18 cellular contexts compared by ENCODE assay signal in the genomic region with DNA sequence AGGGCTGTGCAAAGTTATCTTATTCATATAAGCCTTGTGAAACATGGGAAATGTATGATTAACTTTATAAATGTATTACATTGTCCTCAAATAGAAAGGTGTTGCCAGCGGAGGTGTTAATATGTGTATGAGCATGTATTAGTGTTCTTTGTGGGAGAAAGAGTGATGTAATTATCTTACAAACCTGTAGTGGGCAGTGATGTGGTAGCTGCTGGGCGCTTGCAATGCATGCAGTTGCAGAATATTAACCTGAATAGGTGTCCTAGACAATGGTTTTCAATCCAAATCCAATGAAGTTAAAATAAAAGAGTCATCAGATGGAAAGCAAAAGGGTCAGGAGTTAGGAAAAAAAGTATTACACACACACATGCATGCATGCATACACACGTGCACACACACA.
DNase-seq lines count a peak whose midpoint lies in the region; ATAC-seq, FAIRE-seq and TF ChIP-seq lines count a peak whose summit lies in the region.
"Had no signal": no experiment of that assay in that cellular context is flagged by ENCODE, and none has a peak within 500 bp of the region (broad histone marks: within the 10 kb centered on the region; RNA-seq: fewer than 3 reads in every experiment).

No MANE protein-coding gene starts in this region.

- no peak overlapping the region for H2BK12ac ChIP-seq in H1 (ENCODE audit: low read depth, low read length)

- TF ChIP-seq EP300 in HepG2 (IDR thresholded peaks at IDR 0.05; ENCODE audit: low read depth in 2 of 2, low read length in 2 of 2) (no peak), HepG2 (CRISPR knock-in tag; IDR thresholded peaks at IDR 0.05; ENCODE audit: borderline replicate concordance) (no peak), H1 (IDR thresholded peaks at IDR 0.05; ENCODE audit: borderline replicate concordance in 1 of 2, low read depth in 2 of 2, low read length in 2 of 2) (no peak)

- no peak overlapping the region for H2BK5ac ChIP-seq in H1 (ENCODE audit: low read depth, low read length)

- no TSS peak for BruUV-seq in HepG2 (replicated peaks; lab: Mats Ljungman, UMichigan)

- H3K56ac ChIP-seq in H1 (replicated peaks; ENCODE audit: insufficient read length, low read depth, low read length): no peak overlapping the region

- H2AFZ ChIP-seq in HepG2 (ENCODE audit: low read length) (no peak overlapping the region), OCI-LY1 (ENCODE audit: low read length) (no peak overlapping the region), H1 (ENCODE audit: low read length) (no peak overlapping the region)

- no peak overlapping the region for H2AK5ac ChIP-seq in H1 (ENCODE audit: low read depth, low read length)

- intact Hi-C loops in HepG2 (cut with micrococcal nuclease; ENCODE audit: unreplicated experiment) (no loop called here), right lobe of liver (cut with DNase I) (no loop called here)

- FAIRE-seq in HepG2 (lab: Jason Lieb, UNC) (no peak), H1 (lab: Jason Lieb, UNC) (no peak)
- FAIRE-seq: colon, islet of Langerhans had no signal

- no peak overlapping the region for H3K4ac ChIP-seq in H1 (replicated peaks; ENCODE audit: insufficient read length, low read depth, low read length)

- DNase-seq in HepG2 (ENCODE audit: low spot score) (no peak), right lobe of liver (no peak), H1 (ENCODE audit: low read depth in 1 of 2, low spot score in 2 of 2) (no peak)
- DNase-seq in stimulated activated CD4-positive, alpha-beta T cell treated with anti-CD3 and anti-CD28 coated beads, Interleukin-15, amount 100 ng/mL, for 24 hours: no peak
- DNase-seq in stimulated activated CD4-positive, alpha-beta T cell treated with anti-CD3 and anti-CD28 coated beads, Interleukin-1b, Interleukin-23, amount 100 ng/mL, for 48 hours: no peak
- DNase-seq: activated CD8-positive, alpha-beta T cell treated with anti-CD3 and anti-CD28 coated beads, Interleukin-2, amount 10 ng/mL, durations not matched to agents 7 days and 5 days; activated naive CD4-positive, alpha-beta T cell treated with anti-CD3 and anti-CD28 coated beads for 36 hours; naive thymus-derived CD4-positive, alpha-beta T cell; NCI-H774; small intestine; T-helper 17 cell; upper lobe of left lung had no signal

- H3K4me3 ChIP-seq in HepG2 (replicated peaks in 1 of 3; ENCODE audit: insufficient read depth in 1 of 3, low read depth in 2 of 3, low read length in 3 of 3): no peak overlapping the region
- H3K4me3 ChIP-seq in right lobe of liver: no peak overlapping the region
- H3K4me3 ChIP-seq in OCI-LY1 (ENCODE audit: low read depth, low read length, poor library complexity, severe bottlenecking): no peak overlapping the region
- H3K4me3 ChIP-seq in H1 (ENCODE audit: extremely low read depth in 1 of 4, insufficient read depth in 2 of 4, low read depth in 3 of 4, low read length in 4 of 4): no peak overlapping the region
- H3K4me3 ChIP-seq: BLaER1, upper lobe of left lung had no signal

- no peaks in the 10 kb centered on the region for H3K79me1 ChIP-seq in H1 (ENCODE audit: low read depth, low read length)

- TF ChIP-seq POLR2A in HepG2 (IDR thresholded peaks at IDR 0.05; ENCODE audit: insufficient read depth in 1 of 2, low read depth in 2 of 2, low read length in 2 of 2) (no peak), right lobe of liver (IDR thresholded peaks at IDR 0.05) (no peak), H1 (IDR thresholded peaks at IDR 0.05; ENCODE audit: control extremely low read depth in 1 of 2, low read depth in 2 of 2, low read length in 2 of 2) (no peak)

- no peaks in the 10 kb centered on the region for H3K4me1 ChIP-seq in HepG2 (ENCODE audit: insufficient read depth, low read length)
- no peaks in the 10 kb centered on the region for H3K4me1 ChIP-seq in right lobe of liver
- no peaks in the 10 kb centered on the region for H3K4me1 ChIP-seq in OCI-LY1 (ENCODE audit: insufficient read depth, low read length, severe bottlenecking)
- no peaks in the 10 kb centered on the region for H3K4me1 ChIP-seq in H1 (replicated peaks in 1 of 4; ENCODE audit: control insufficient read depth in 3 of 4, insufficient read depth in 4 of 4, low read length in 3 of 4)
- H3K4me1 ChIP-seq: BLaER1, upper lobe of left lung had no signal

- H3K18ac ChIP-seq in H1 (ENCODE audit: extremely low read depth, low read length): no peak overlapping the region

- no peak overlapping the region for H3K4me2 ChIP-seq in HepG2 (ENCODE audit: low read depth, low read length)
- H3K4me2 ChIP-seq in OCI-LY1 (ENCODE audit: low read length): no peak overlapping the region
- H3K4me2 ChIP-seq in H1 (ENCODE audit: insufficient read depth in 1 of 2, low read depth in 2 of 2, low read length in 2 of 2): no peak overlapping the region
- H3K4me2 ChIP-seq: BLaER1 had no signal

- H3K27ac ChIP-seq in HepG2 (ENCODE audit: extremely low read length, insufficient read depth, low read length): no peak overlapping the region
- no peak overlapping the region for H3K27ac ChIP-seq in right lobe of liver
- H3K27ac ChIP-seq in OCI-LY1 (ENCODE audit: low read depth, low read length, poor library complexity, severe bottlenecking): no peak overlapping the region
- no peak overlapping the region for H3K27ac ChIP-seq in H1 (ENCODE audit: low read depth, low read length)
- H3K27ac ChIP-seq: BLaER1, upper lobe of left lung had no signal

- in situ Hi-C loops in HepG2 (cut with HindIII; ENCODE audit: extremely low pct_ligation_motif_present, low pct_unique_long_range_greater_than_20kb): no loop called here

- no peak overlapping the region for H4K8ac ChIP-seq in H1 (ENCODE audit: extremely low read depth, insufficient read depth, low read length)

- H3K9ac ChIP-seq in HepG2 (ENCODE audit: insufficient read depth, low read depth, low read length): no peak overlapping the region
- H3K9ac ChIP-seq in OCI-LY1 (ENCODE audit: low read length): no peak overlapping the region
- no peak overlapping the region for H3K9ac ChIP-seq in H1 (replicated peaks in 1 of 4; ENCODE audit: extremely low read depth in 1 of 4, low read depth in 3 of 4, low read length in 3 of 4)
- H3K9ac ChIP-seq: BLaER1 had no signal

- H3K23me2 ChIP-seq in H1 (ENCODE audit: low read depth, low read length): no peaks in the 10 kb centered on the region

- no peak overlapping the region for H4K5ac ChIP-seq in H1 (ENCODE audit: insufficient read length, low read depth, low read length)

- H2BK20ac ChIP-seq in H1 (ENCODE audit: low read length): no peak overlapping the region

- no peaks in the 10 kb centered on the region for H3K27me3 ChIP-seq in HepG2 (ENCODE audit: control insufficient read depth in 1 of 2, insufficient read depth in 2 of 2, low read length in 2 of 2)
- H3K27me3 ChIP-seq in right lobe of liver: no peaks in the 10 kb centered on the region
- H3K27me3 ChIP-seq in OCI-LY1 (ENCODE audit: insufficient read depth, low read length): no peaks in the 10 kb centered on the region
- no peaks in the 10 kb centered on the region for H3K27me3 ChIP-seq in H1 (replicated peaks in 1 of 4; ENCODE audit: control insufficient read depth in 3 of 4, extremely low read depth in 1 of 4, insufficient read depth in 3 of 4, low read length in 3 of 4)
- H3K27me3 ChIP-seq: BLaER1, upper lobe of left lung had no signal

- no peak overlapping the region for H4K91ac ChIP-seq in H1 (replicated peaks; ENCODE audit: insufficient read length, low read length)

- ATAC-seq in HepG2 (peak; percentile 51; the same call in 1 of the 3 replicates), right lobe of liver (no peak), GM21529 (IDR thresholded peaks at IDR 0.05; ENCODE audit: unreplicated experiment) (no peak), GM18868 (IDR thresholded peaks at IDR 0.05; ENCODE audit: unreplicated experiment) (no peak)
- ATAC-seq: activated CD8-positive, alpha-beta T cell treated with anti-CD3 and anti-CD28 coated beads, Interleukin-2, amount 10 ng/mL, durations not matched to agents 7 days and 5 days; naive thymus-derived CD4-positive, alpha-beta T cell; T-helper 17 cell had no signal

- H3K36me3 ChIP-seq in HepG2 (replicated peaks in 1 of 2; ENCODE audit: control insufficient read depth in 1 of 2, insufficient read depth in 2 of 2, low read length in 2 of 2) (no peaks in the 10 kb centered on the region), right lobe of liver (no peaks in the 10 kb centered on the region), OCI-LY1 (ENCODE audit: insufficient read depth, low read length) (no peaks in the 10 kb centered on the region), H1 (ENCODE audit: control insufficient read depth in 2 of 4, insufficient read depth in 4 of 4, low read length in 3 of 4) (peaks cover 0 to 6% (median 0%) of the 10 kb centered on the region in 4 experiments; a peak in 1 of 8 replicates)
- H3K36me3 ChIP-seq: BLaER1, upper lobe of left lung had no signal

- TF ChIP-seq RAD21 in HepG2 (CRISPR knock-in tag; IDR thresholded peaks at IDR 0.05) (no peak), H1 (IDR thresholded peaks at IDR 0.05 in 1 of 2, conservative IDR thresholded peaks at IDR 0.05 in 1 of 2; ENCODE audit: low read depth in 2 of 2, low read length in 2 of 2) (peak; percentile 55 to 62)

- WGBS in HepG2 (ENCODE audit: low lambda C conversion rate): 14% methylated on average over 3 of the region's 3 CpGs
- WGBS in right lobe of liver (ENCODE audit: insufficient coverage, low coverage, low lambda C conversion rate, missing lambda C conversion rate): 44% methylated on average over 3 of the region's 3 CpGs
- WGBS in H1 (ENCODE audit: extremely low coverage in 1 of 2, insufficient coverage in 1 of 2, insufficient read length in 1 of 2, insufficient replicate concordance in 2 of 2, low coverage in 1 of 2, low lambda C conversion rate in 2 of 2, missing lambda C conversion rate in 1 of 2), 2 experiments: 86% methylated on average over 3 of the region's 3 CpGs; no CpG with 5 or more reads in 1 of the 2 experiments

- POLR2A ChIA-PET in HepG2 (lab: Yijun Ruan, JAX): no interaction called here
- POLR2A ChIA-PET in H1 (lab: Charles Lee; ENCODE audit: partially characterized antibody): no interaction called here

- no peak overlapping the region for H3K23ac ChIP-seq in H1 (ENCODE audit: insufficient read length)

- H3K9me2 ChIP-seq in OCI-LY1 (ENCODE audit: low read depth, low read length): no peaks in the 10 kb centered on the region

- H2BK15ac ChIP-seq in H1 (ENCODE audit: low read length): no peak overlapping the region

- H3F3A ChIP-seq in OCI-LY1 (ENCODE audit: insufficient read depth, low read length): no peaks in the 10 kb centered on the region

- H4K20me1 ChIP-seq in HepG2 (ENCODE audit: insufficient read depth, low read length) (no peaks in the 10 kb centered on the region), OCI-LY1 (ENCODE audit: insufficient read depth, low read length) (no peaks in the 10 kb centered on the region), H1 (replicated peaks in 1 of 2; ENCODE audit: control insufficient read depth in 1 of 2, insufficient read depth in 2 of 2, low read length in 2 of 2) (no peaks in the 10 kb centered on the region)
- H4K20me1 ChIP-seq: BLaER1 had no signal

- CTCF ChIA-PET in HepG2 (lab: Yijun Ruan, JAX; ENCODE audit: low intra/inter-chr PET ratio, low total read pairs) (no interaction called here), H1 (lab: Charles Lee; ENCODE audit: partially characterized antibody) (interaction anchor here (0.6 to 2.0 kb wide), 8 partner anchors 9 to 340 kb away, joined by 3 to 6 read pairs (median 4); no protein-coding TSS in a partner anchor)

- H2BK120ac ChIP-seq in H1 (replicated peaks; ENCODE audit: low read depth, low read length): no peak overlapping the region

- H3K9me3 ChIP-seq in HepG2 (ENCODE audit: low read length) (no peaks in the 10 kb centered on the region), right lobe of liver (no peaks in the 10 kb centered on the region), OCI-LY1 (ENCODE audit: low read length) (no peaks in the 10 kb centered on the region), H1 (ENCODE audit: insufficient read depth in 2 of 2, low read depth in 1 of 2, low read length in 1 of 2) (peaks cover 16 to 17% of the 10 kb centered on the region in 2 experiments)
- H3K9me3 ChIP-seq: BLaER1 had no signal

- no peak overlapping the region for H3K14ac ChIP-seq in H1 (ENCODE audit: insufficient read length)

- TF ChIP-seq CTCF in HepG2 (CRISPR knock-in tag; IDR thresholded peaks at IDR 0.05) (peak; percentile 37), right lobe of liver (IDR thresholded peaks at IDR 0.05) (no peak), OCI-LY1 (IDR thresholded peaks at IDR 0.05; ENCODE audit: low read length) (peak; percentile 52), H1 (IDR thresholded peaks at IDR 0.05; ENCODE audit: control extremely low read depth in 1 of 3, insufficient read depth in 1 of 3, low read depth in 1 of 3, low read length in 3 of 3) (peak in 2 of 3 experiments; percentile 32 to 60; a peak in 2 of 4 replicates)

- H3K79me2 ChIP-seq in HepG2 (ENCODE audit: insufficient read depth, low read length): no peaks in the 10 kb centered on the region
- H3K79me2 ChIP-seq in OCI-LY1 (ENCODE audit: insufficient read depth, low read length): no peaks in the 10 kb centered on the region
- no peaks in the 10 kb centered on the region for H3K79me2 ChIP-seq in H1 (ENCODE audit: control insufficient read depth in 1 of 2, insufficient read depth in 2 of 2, low read length in 2 of 2)

Comparison
In these comparisons a context has a peak if more than half of its experiments do, and no peak if none do; other contexts are left out.
1. CTCF ChIP-seq: peak in HepG2 (single experiment), OCI-LY1 (single experiment) and H1 (2 of 3); none in right lobe of liver (0 of 4).